In genomic region chr13:40116008-40116407, GRCh38 we compare ENCODE assay signal across 8 cellular contexts.
DNase-seq lines count a peak whose midpoint lies in the region; ATAC-seq and TF ChIP-seq lines count a peak whose summit lies in the region.

No MANE protein-coding gene starts in this region.

- POLR2A ChIA-PET in activated CD4-positive, alpha-beta memory T cell treated with anti-CD3 and anti-CD28 coated beads, Interleukin-2, amount 10 ng/mL, durations not matched to agents 7 days and 5 days (lab: Charles Lee): no interaction called here

- TF ChIP-seq CTCF in fibroblast of villous mesenchyme (IDR thresholded peaks at IDR 0.05; ENCODE audit: insufficient read depth, low read depth, low read length): no peak

- peaks cover 1% of the 10 kb centered on the region for H3K27me3 Mint-ChIP-seq in activated CD4-positive, alpha-beta memory T cell treated with anti-CD3 and anti-CD28 coated beads, Interleukin-2, amount 10 ng/mL, durations not matched to agents 7 days and 5 days

- peak overlapping the region; percentile 85 for H3K27ac Mint-ChIP-seq in activated CD4-positive, alpha-beta memory T cell treated with anti-CD3 and anti-CD28 coated beads, Interleukin-2, amount 10 ng/mL, durations not matched to agents 7 days and 5 days

- H3K9me3 Mint-ChIP-seq in activated CD4-positive, alpha-beta memory T cell treated with anti-CD3 and anti-CD28 coated beads, Interleukin-2, amount 10 ng/mL, durations not matched to agents 7 days and 5 days: peaks cover 10% of the 10 kb centered on the region

- CTCF ChIA-PET in activated CD4-positive, alpha-beta memory T cell treated with anti-CD3 and anti-CD28 coated beads, Interleukin-2, amount 10 ng/mL, durations not matched to agents 7 days and 5 days (lab: Charles Lee): no interaction called here

- DNase-seq in SHP77 (lab: John Stamatoyannopoulos, UW) (peak; percentile 2 to 24), SHP77 treated with DMSO at 0.1 percent for 48 hours (lab: John Stamatoyannopoulos, UW) (no peak), fibroblast of villous mesenchyme (ENCODE audit: low read depth) (peak; percentile 96), renal cortical epithelial cell (ENCODE audit: low read depth) (peak; percentile 100), ecto neural progenitor cell (ENCODE audit: low spot score) (no peak)
- peak; percentile 71 for DNase-seq in activated CD4-positive, alpha-beta memory T cell treated with anti-CD3 and anti-CD28 coated beads, Interleukin-2, amount 10 ng/mL, durations not matched to agents 7 days and 5 days

- ATAC-seq in HG03469 (IDR thresholded peaks at IDR 0.05; ENCODE audit: unreplicated experiment) (peak; percentile 85), GM21786 (IDR thresholded peaks at IDR 0.05; ENCODE audit: unreplicated experiment) (no peak)

- H3K4me3 Mint-ChIP-seq in activated CD4-positive, alpha-beta memory T cell treated with anti-CD3 and anti-CD28 coated beads, Interleukin-2, amount 10 ng/mL, durations not matched to agents 7 days and 5 days: no peak overlapping the region

- peaks cover 14% of the 10 kb centered on the region for H3K36me3 Mint-ChIP-seq in activated CD4-positive, alpha-beta memory T cell treated with anti-CD3 and anti-CD28 coated beads, Interleukin-2, amount 10 ng/mL, durations not matched to agents 7 days and 5 days (ENCODE audit: low read depth)

- no peak overlapping the region for H3K4me3 ChIP-seq in fibroblast of villous mesenchyme (ENCODE audit: low read depth, low read length)

- H3K4me1 Mint-ChIP-seq in activated CD4-positive, alpha-beta memory T cell treated with anti-CD3 and anti-CD28 coated beads, Interleukin-2, amount 10 ng/mL, durations not matched to agents 7 days and 5 days: peaks cover 24% of the 10 kb centered on the region

Comparison
In these comparisons a context has a peak if more than half of its experiments do, and no peak if none do; other contexts are left out.
1. DNase-seq: peak in SHP77 (2 of 2), activated CD4-positive, alpha-beta memory T cell treated with anti-CD3 and anti-CD28 coated beads, Interleukin-2, amount 10 ng/mL, durations not matched to agents 7 days and 5 days (single experiment), fibroblast of villous mesenchyme (single experiment) and renal cortical epithelial cell (single experiment); none in SHP77 treated with DMSO at 0.1 percent for 48 hours (single experiment) and ecto neural progenitor cell (single experiment).